In the genomic region with DNA sequence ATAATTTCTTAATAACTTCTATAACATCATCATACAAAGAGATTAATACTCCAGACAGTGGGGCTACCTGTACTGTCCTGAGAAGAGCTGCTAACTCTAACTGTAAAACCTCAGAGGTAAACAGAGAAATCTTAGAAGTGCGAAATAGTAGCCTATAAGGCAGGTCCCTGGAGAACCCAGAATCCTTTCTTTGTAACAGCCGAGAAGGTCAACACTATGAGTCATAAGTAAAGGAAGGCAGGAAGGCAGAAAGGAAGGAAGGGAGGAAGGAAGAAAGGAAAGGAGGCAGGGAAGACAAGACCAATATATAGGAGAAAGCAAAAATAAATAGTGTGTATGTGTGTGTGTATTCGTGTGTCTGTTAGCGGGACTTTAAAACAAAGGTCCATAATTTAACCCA, we compare ENCODE assay signal across 1 cellular context.
TF ChIP-seq lines count a peak whose summit lies in the region.

No MANE protein-coding gene starts in this region.

TF ChIP-seq in GM23338, 12 proteins besides CTCF, POLR2A, EP300 and RAD21 (continued from another document):
- no peak for TF ChIP-seq ZNF462 (CRISPR knock-in tag; IDR thresholded peaks at IDR 0.05)
